ENCODE assay signal across 19 cellular contexts in the genomic region with DNA sequence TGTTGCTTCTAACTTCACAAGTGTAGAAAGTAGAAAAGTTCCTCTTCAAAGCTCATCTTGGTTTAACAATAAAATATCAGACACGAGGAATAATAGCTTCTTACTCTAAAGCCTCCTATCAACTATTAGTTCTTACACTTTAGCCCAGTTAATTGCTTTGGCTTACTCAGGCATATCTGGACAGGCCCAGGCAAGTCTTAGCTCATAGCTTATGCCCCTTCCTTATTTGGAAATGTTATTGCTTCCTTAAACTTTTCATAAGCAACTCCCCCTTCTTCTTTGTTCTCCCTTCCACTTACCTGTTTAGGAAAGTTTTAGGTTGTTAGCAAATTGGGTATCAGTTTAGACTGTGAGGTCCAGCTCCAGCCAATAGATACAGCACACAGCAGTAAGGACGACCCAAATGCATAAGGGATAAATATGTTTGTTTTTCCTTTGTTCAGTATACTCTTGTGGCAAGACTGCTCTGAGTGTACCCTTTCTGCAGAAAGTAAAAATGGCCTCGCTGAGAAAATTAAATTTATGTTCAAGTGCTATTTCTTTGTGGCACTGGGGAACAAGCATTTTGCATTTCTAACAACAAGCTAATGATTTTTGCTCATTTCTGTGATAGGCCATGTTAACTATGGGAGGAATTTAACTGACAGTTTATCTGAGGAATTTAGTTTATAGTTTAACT.
DNase-seq lines count a peak whose midpoint lies in the region; ATAC-seq and TF ChIP-seq lines count a peak whose summit lies in the region.
"Had no signal": no experiment of that assay in that cellular context is flagged by ENCODE, and none has a peak within 500 bp of the region (broad histone marks: within the 10 kb centered on the region; RNA-seq: fewer than 3 reads in every experiment).

No MANE protein-coding gene starts in this region.

- CTCF ChIA-PET in WTC11 (lab: Charles Lee) = no interaction called here

- H3K9me3 Mint-ChIP-seq in WTC11 = peaks cover 32% of the 10 kb centered on the region

- H3K36me3 Mint-ChIP-seq in WTC11 = peaks cover 42% of the 10 kb centered on the region
- H3K36me3 Mint-ChIP-seq: naive B cell had no signal

- DNase-seq in WTC11 (ENCODE audit: low spot score) (no peak), iris pigment epithelial cell (ENCODE audit: low read depth) (peak; percentile 42), T1000 (lab: John Stamatoyannopoulos, UW) (no peak), GM19240 (ENCODE audit: insufficient read length, low spot score) (no peak), HCEC 1CT (no peak)
- DNase-seq: activated CD4-positive, CD25-positive, alpha-beta regulatory T cell treated with anti-CD3 and anti-CD28 coated beads, Interleukin-2, amount 50 U/mL, for 72 hours; activated gamma-delta T cell; COR-L47; heart left ventricle; left lung; naive B cell; NCI-H187 treated with DMSO at 0.1 percent for 48 hours; NCI-H82; uterus had no signal

- H3K4me3 Mint-ChIP-seq in WTC11 = no peak overlapping the region
- H3K4me3 Mint-ChIP-seq: naive B cell had no signal

- POLR2A ChIA-PET in WTC11 (lab: Charles Lee) = no interaction called here

- TF ChIP-seq CTCF in 22Rv1 (IDR thresholded peaks at IDR 0.05) (no peak), WTC11 (IDR thresholded peaks at IDR 0.05) (no peak)

- H3K27ac Mint-ChIP-seq in WTC11 = peak overlapping the region; percentile 92; the same call in 1 of the 2 replicates

- peak; percentile 34 for ATAC-seq in HG02759 (IDR thresholded peaks at IDR 0.05; ENCODE audit: unreplicated experiment)
- ATAC-seq in WTC11 = no peak
- no peak for ATAC-seq in GM21515 (IDR thresholded peaks at IDR 0.05; ENCODE audit: unreplicated experiment)
- ATAC-seq: heart left ventricle, left lung had no signal

- peak overlapping the region; percentile 39 for H3K27ac ChIP-seq in 22Rv1
- H3K27ac ChIP-seq: ascending aorta, coronary artery, heart left ventricle, left lung, uterus had no signal

- peaks cover 72% of the 10 kb centered on the region for H3K4me1 Mint-ChIP-seq in WTC11
- H3K4me1 Mint-ChIP-seq: naive B cell had no signal

- H3K27me3 Mint-ChIP-seq in WTC11 (ENCODE audit: low read depth) = no peaks in the 10 kb centered on the region

TF ChIP-seq in WTC11, 78 proteins besides CTCF, POLR2A, EP300 and RAD21:
- no peak for TF ChIP-seq ZNF281 (CRISPR knock-in tag; IDR thresholded peaks at IDR 0.05)
